ENCODE assay signal across 19 cellular contexts in the genomic region with DNA sequence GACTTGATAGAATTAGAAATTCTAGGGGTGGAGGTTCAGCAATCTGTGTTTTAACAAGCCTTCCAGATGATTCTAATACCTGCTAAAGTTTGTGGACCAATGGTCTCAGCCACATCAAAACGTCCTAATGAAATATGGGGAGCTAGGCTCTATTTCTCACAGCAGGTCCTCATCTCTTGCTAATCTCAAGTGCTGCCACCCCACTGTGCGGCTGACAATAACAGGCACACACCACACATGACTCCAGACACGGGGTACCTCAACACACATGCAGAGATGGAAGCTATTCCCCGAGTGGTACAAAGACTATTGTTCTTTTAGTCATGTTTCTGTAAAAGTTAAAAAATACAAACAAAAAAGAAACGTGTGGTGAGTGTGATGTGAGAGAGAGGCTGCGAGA.
A peak's percentile ranks its signal among the peaks of the same experiment; 100 is the strongest.
DNase-seq lines count a peak whose midpoint lies in the region; ATAC-seq and TF ChIP-seq lines count a peak whose summit lies in the region.
"Had no signal": no experiment of that assay in that cellular context is flagged by ENCODE, and none has a peak within 500 bp of the region (broad histone marks: within the 10 kb centered on the region; RNA-seq: fewer than 3 reads in every experiment).

No MANE protein-coding gene starts in this region.

- H2AFZ ChIP-seq in IMR-90 (replicated peaks; ENCODE audit: low read length, poor library complexity) (no peak overlapping the region), mammary epithelial cell (ENCODE audit: low read depth, low read length) (no peak overlapping the region)
- H2AFZ ChIP-seq: GM23248 had no signal

- H4K91ac ChIP-seq in IMR-90 (ENCODE audit: insufficient read depth, low read depth, low read length) = no peak overlapping the region

- no peaks in the 10 kb centered on the region for H3K9me1 ChIP-seq in IMR-90 (ENCODE audit: insufficient read depth, low read length)

- no peaks in the 10 kb centered on the region for H3K79me2 ChIP-seq in mammary epithelial cell (ENCODE audit: insufficient read depth, low read length)

- H3K18ac ChIP-seq in IMR-90 (ENCODE audit: low read depth, low read length) = no peak overlapping the region

- POLR2A ChIA-PET in IMR-90 (lab: Charles Lee; ENCODE audit: unreplicated experiment) = no interaction called here

- intact Hi-C loops in IMR-90 (cut with micrococcal nuclease) (no loop called here), mammary epithelial cell (cut with micrococcal nuclease) (no loop called here)

- H4K20me1 ChIP-seq in IMR-90 (ENCODE audit: insufficient read depth, low read length) = peaks cover 4% of the 10 kb centered on the region; the same call in 1 of the 2 replicates
- no peaks in the 10 kb centered on the region for H4K20me1 ChIP-seq in mammary epithelial cell (ENCODE audit: insufficient read depth, low read length)
- H4K20me1 ChIP-seq: BLaER1 treated with 17β-estradiol and CSF1 and Interleukin-3, amounts not matched to agents 10 nM and 100 nM had no signal

- H3K9ac ChIP-seq in IMR-90 (ENCODE audit: low read depth, low read length) (no peak overlapping the region), mammary epithelial cell (ENCODE audit: insufficient read depth, low read length) (no peak overlapping the region)
- H3K9ac ChIP-seq: BLaER1 treated with 17β-estradiol and CSF1 and Interleukin-3, amounts not matched to agents 10 nM and 100 nM; GM23248 had no signal

- H3K23ac ChIP-seq in IMR-90 (ENCODE audit: low read depth, low read length) = 0 out of 2 replicates have a peak overlapping the region, but pooled peaks have one; percentile 9

- peaks cover 7 to 24% of the 10 kb centered on the region in 2 experiments for H3K79me1 ChIP-seq in IMR-90 (ENCODE audit: low read depth in 1 of 2, low read length in 2 of 2)

- no peak overlapping the region for H3K14ac ChIP-seq in IMR-90 (replicated peaks; ENCODE audit: low read depth, low read length)

- peaks cover 3% of the 10 kb centered on the region for H3K4me1 ChIP-seq in IMR-90 (ENCODE audit: control insufficient read depth, insufficient read depth, low read length)
- H3K4me1 ChIP-seq in mammary epithelial cell (ENCODE audit: insufficient read depth, low read length) = no peaks in the 10 kb centered on the region
- H3K4me1 ChIP-seq: BLaER1 treated with 17β-estradiol and CSF1 and Interleukin-3, amounts not matched to agents 10 nM and 100 nM; Caco-2; SJCRH30 had no signal

- TF ChIP-seq RAD21 in IMR-90 (IDR thresholded peaks at IDR 0.05; ENCODE audit: low read length) = no peak

- H3K4me3 ChIP-seq in IMR-90 (ENCODE audit: insufficient read depth, low read depth, low read length) (no peak overlapping the region), astrocyte of the spinal cord (ENCODE audit: low read depth, low read length) (no peak overlapping the region), mammary epithelial cell (replicated peaks in 1 of 3; ENCODE audit: insufficient read depth in 1 of 3, low read depth in 2 of 3, low read length in 3 of 3) (no peak overlapping the region)
- H3K4me3 ChIP-seq: BLaER1 treated with 17β-estradiol and CSF1 and Interleukin-3, amounts not matched to agents 10 nM and 100 nM; GM23248; SJCRH30 had no signal

- BruUV-seq in IMR-90 (replicated peaks; lab: Mats Ljungman, UMichigan) (no TSS peak), mammary epithelial cell (replicated peaks; lab: Mats Ljungman, UMichigan) (no TSS peak)

- WGBS in IMR-90 (ENCODE audit: extremely low coverage in 2 of 2, insufficient read length in 1 of 2), 2 experiments = no CpG with 5 or more reads among the region's 6 CpGs
- WGBS in mammary epithelial cell (ENCODE audit: low coverage, missing lambda C conversion rate) = 76% methylated on average over 6 of the region's 6 CpGs

- no peak for TF ChIP-seq POLR2A in IMR-90 (IDR thresholded peaks at IDR 0.05; ENCODE audit: low read depth, low read length)

- no peak overlapping the region for H2BK20ac ChIP-seq in IMR-90 (ENCODE audit: low read depth, low read length)

- ATAC-seq in IMR-90 (ENCODE audit: low read depth) = 0 out of 2 replicates have a peak, but pooled peaks have one; percentile 14
- ATAC-seq: T-cell had no signal

- in situ Hi-C loops in IMR-90 (cut with MboI; ENCODE audit: low sequenced_read_pairs) (no loop called here), astrocyte of the spinal cord (cut with HindIII; ENCODE audit: low sequenced_read_pairs) (no loop called here), mammary epithelial cell (cut with MboI; ENCODE audit: low sequenced_read_pairs in 2 of 2) (no loop called here)

- H3K4me2 ChIP-seq in IMR-90 (ENCODE audit: low read depth, low read length) = peak overlapping the region; percentile 27
- no peak overlapping the region for H3K4me2 ChIP-seq in mammary epithelial cell (ENCODE audit: insufficient read depth, low read depth, low read length)
- H3K4me2 ChIP-seq: BLaER1 treated with 17β-estradiol and CSF1 and Interleukin-3, amounts not matched to agents 10 nM and 100 nM had no signal

- no peak overlapping the region for H4K8ac ChIP-seq in IMR-90 (ENCODE audit: low read depth in 2 of 2, low read length in 2 of 2)

- DNase-seq in NCI-H748 (lab: John Stamatoyannopoulos, UW; ENCODE audit: unreplicated experiment) (peak; percentile 67), NCI-H748 treated with DMSO at 0.1 percent for 48 hours (lab: John Stamatoyannopoulos, UW) (no peak), IMR-90 (no peak), astrocyte of the spinal cord (ENCODE audit: low read depth, low spot score) (peak; percentile 4), mammary epithelial cell (no peak), A172 (ENCODE audit: low spot score) (no peak), middle frontal gyrus (ENCODE audit: extremely low spot score, low spot score) (no peak)
- DNase-seq: Caco-2; CD4-positive, alpha-beta memory T cell; GM23248; HCEC 1CT; NCI-H1105; NCI-H1694 treated with DMSO at 0.1 percent for 48 hours; NCI-H446 treated with DMSO at 0.1 percent for 48 hours; NCI-H82; OCI-M1; T-cell had no signal

- H2BK120ac ChIP-seq in IMR-90 (ENCODE audit: low read depth, low read length) = no peak overlapping the region

- CTCF ChIA-PET in IMR-90 (lab: Yijun Ruan, JAX) (interaction anchor here (0.7 to 1.7 kb wide), 2 partner anchors 10 to 23 kb away, joined by 3 to 4 read pairs; no protein-coding TSS in a partner anchor), mammary epithelial cell (lab: Charles Lee; ENCODE audit: low non-redundant PET) (no interaction called here)

- H4K5ac ChIP-seq in IMR-90 (ENCODE audit: low read depth, low read length) = no peak overlapping the region

- H3K36me3 ChIP-seq in IMR-90 (ENCODE audit: control insufficient read depth, insufficient read depth, low read length) = no peaks in the 10 kb centered on the region
- no peaks in the 10 kb centered on the region for H3K36me3 ChIP-seq in mammary epithelial cell (ENCODE audit: insufficient read depth, low read length)
- H3K36me3 ChIP-seq: BLaER1 treated with 17β-estradiol and CSF1 and Interleukin-3, amounts not matched to agents 10 nM and 100 nM; SJCRH30 had no signal

- H2BK15ac ChIP-seq in IMR-90 (ENCODE audit: low read depth, low read length) = no peak overlapping the region

- H3K27ac ChIP-seq in IMR-90 (ENCODE audit: insufficient read depth, low read length) = no peak overlapping the region
- H3K27ac ChIP-seq in mammary epithelial cell (ENCODE audit: insufficient read depth, low read depth, low read length) = no peak overlapping the region
- H3K27ac ChIP-seq: BLaER1 treated with 17β-estradiol and CSF1 and Interleukin-3, amounts not matched to agents 10 nM and 100 nM; GM23248; SJCRH30 had no signal

- no peak overlapping the region for H2AK5ac ChIP-seq in IMR-90 (ENCODE audit: low read depth, low read length)

- no peak overlapping the region for H2AK9ac ChIP-seq in IMR-90 (replicated peaks; ENCODE audit: low read depth, low read length, poor library complexity)

- no peaks in the 10 kb centered on the region for H3K9me3 ChIP-seq in IMR-90 (ENCODE audit: control insufficient read depth, insufficient read depth, low read length)
- H3K9me3 ChIP-seq in mammary epithelial cell (replicated peaks; ENCODE audit: insufficient read depth, low read length) = no peaks in the 10 kb centered on the region
- H3K9me3 ChIP-seq: Caco-2, SJCRH30 had no signal

- H3K56ac ChIP-seq in IMR-90 (ENCODE audit: extremely low read depth, insufficient read depth, low read length) = no peak overlapping the region

- H3K4ac ChIP-seq in IMR-90 (ENCODE audit: low read depth, low read length) = 0 out of 2 replicates have a peak overlapping the region, but pooled peaks have one; percentile 6

- TF ChIP-seq CTCF in IMR-90 (conservative IDR thresholded peaks at IDR 0.05; ENCODE audit: low read depth, low read length) (no peak), astrocyte of the spinal cord (IDR thresholded peaks at IDR 0.05; ENCODE audit: low read depth, low read length) (no peak), mammary epithelial cell (conservative IDR thresholded peaks at IDR 0.05 in 1 of 2, IDR thresholded peaks at IDR 0.05 in 1 of 2; ENCODE audit: extremely low read depth in 1 of 2, insufficient read depth in 1 of 2, low read depth in 1 of 2, low read length in 2 of 2) (no peak)

- dilution Hi-C loops in IMR-90 (cut with HindIII; ENCODE audit: low sequenced_read_pairs, unreplicated experiment) = no loop called here
- dilution Hi-C loops in mammary epithelial cell (cut with HindIII; ENCODE audit: low sequenced_read_pairs) = no loop called here

- no peak overlapping the region for H2BK5ac ChIP-seq in IMR-90 (ENCODE audit: low read depth, low read length, poor library complexity, severe bottlenecking)

- no peaks in the 10 kb centered on the region for H3K27me3 ChIP-seq in IMR-90 (ENCODE audit: control insufficient read depth, insufficient read depth, low read length)
- H3K27me3 ChIP-seq in mammary epithelial cell (ENCODE audit: insufficient read depth, low read length) = no peaks in the 10 kb centered on the region
- H3K27me3 ChIP-seq: BLaER1 treated with 17β-estradiol and CSF1 and Interleukin-3, amounts not matched to agents 10 nM and 100 nM; SJCRH30 had no signal

TF ChIP-seq in IMR-90, 13 proteins besides CTCF, POLR2A, EP300 and RAD21 (continues in another document):
- TF ChIP-seq CEBPB (IDR thresholded peaks at IDR 0.05; ENCODE audit: low read depth, low read length) (no peak), MAZ (IDR thresholded peaks at IDR 0.05; ENCODE audit: borderline replicate concordance, low read depth, low read length) (no peak), CHD1 (IDR thresholded peaks at IDR 0.05; ENCODE audit: low read depth, low read length) (no peak), RCOR1 (IDR thresholded peaks at IDR 0.05; ENCODE audit: insufficient replicate concordance, low read length) (no peak)
- TF ChIP-seq, protein P1, sequence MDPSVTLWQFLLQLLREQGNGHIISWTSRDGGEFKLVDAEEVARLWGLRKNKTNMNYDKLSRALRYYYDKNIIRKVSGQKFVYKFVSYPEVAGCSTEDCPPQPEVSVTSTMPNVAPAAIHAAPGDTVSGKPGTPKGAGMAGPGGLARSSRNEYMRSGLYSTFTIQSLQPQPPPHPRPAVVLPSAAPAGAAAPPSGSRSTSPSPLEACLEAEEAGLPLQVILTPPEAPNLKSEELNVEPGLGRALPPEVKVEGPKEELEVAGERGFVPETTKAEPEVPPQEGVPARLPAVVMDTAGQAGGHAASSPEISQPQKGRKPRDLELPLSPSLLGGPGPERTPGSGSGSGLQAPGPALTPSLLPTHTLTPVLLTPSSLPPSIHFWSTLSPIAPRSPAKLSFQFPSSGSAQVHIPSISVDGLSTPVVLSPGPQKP (IDR thresholded peaks at IDR 0.05; ENCODE audit: borderline replicate concordance, low read depth, low read length) = no peak

Comparison
In these comparisons a context has a peak if more than half of its experiments do, and no peak if none do; other contexts are left out.
1. DNase-seq: peak in NCI-H748 (single experiment) and astrocyte of the spinal cord (single experiment); none in NCI-H748 treated with DMSO at 0.1 percent for 48 hours (single experiment), IMR-90 (single experiment), mammary epithelial cell (single experiment), A172 (single experiment) and middle frontal gyrus (single experiment).